ENCODE assay signal across 8 cellular contexts in genomic region chr13:48731957-48732569, GRCh38.
A peak's percentile ranks its signal among the peaks of the same experiment; 100 is the strongest.
DNase-seq lines count a peak whose midpoint lies in the region; ATAC-seq, FAIRE-seq and TF ChIP-seq lines count a peak whose summit lies in the region.

No MANE protein-coding gene starts in this region.

- no peak for FAIRE-seq in pancreas (lab: Jason Lieb, UNC)

- WGBS in pancreas, 2 donors, result 29 to 33% methylated on average over 16 of the region's 16 CpGs

- intact Hi-C loops in pancreas (cut with DNase I), result loop anchor here in 2 of 3 donors (5.0 to 10.0 kb wide), 2 partner anchors 135 to 137 kb away; no protein-coding TSS in a partner anchor

- H3K9me3 ChIP-seq in pancreas, result no peaks in the 10 kb centered on the region

- ATAC-seq in pancreas, result peak; percentile 87 to 99 (median 92)
- ATAC-seq in GM18873 (IDR thresholded peaks at IDR 0.05; ENCODE audit: low FRiP score, unreplicated experiment), result no peak

- H3K27ac ChIP-seq in pancreas, result no peak overlapping the region

- DNase-seq in SKM-1 treated with dmso at 0.1 percent for 144 hours (lab: John Stamatoyannopoulos, UW; ENCODE audit: unreplicated experiment), result peak; percentile 19
- no peak for DNase-seq in SKM-1 (lab: John Stamatoyannopoulos, UW; ENCODE audit: unreplicated experiment)
- peak; percentile 81 for DNase-seq in activated CD8-positive, alpha-beta memory T cell treated with anti-CD3 and anti-CD28 coated beads for 24 hours
- peak; percentile 54 to 64 for DNase-seq in erythroblast (lab: John Stamatoyannopoulos, UW)
- DNase-seq in pancreas, result peak; percentile 24 to 85 (median 54)
- DNase-seq in NCI-H1436 (lab: John Stamatoyannopoulos, UW), result no peak

- peak overlapping the region in 1 of 4 donors; percentile 4 for H3K4me3 ChIP-seq in pancreas

- H3K27me3 ChIP-seq in pancreas, result no peaks in the 10 kb centered on the region

- H3K4me1 ChIP-seq in pancreas, result no peaks in the 10 kb centered on the region

- peak; percentile 87 for TF ChIP-seq CTCF in LNCAP (IDR thresholded peaks at IDR 0.05)
- TF ChIP-seq CTCF in pancreas (IDR thresholded peaks at IDR 0.05), result peak; percentile 54 to 66 (median 65)

- TF ChIP-seq POLR2A in erythroblast (IDR thresholded peaks at IDR 0.05; ENCODE audit: low read length), result no peak

- no peaks in the 10 kb centered on the region for H3K36me3 ChIP-seq in pancreas

Comparison
In these comparisons a context has a peak if more than half of its experiments do, and no peak if none do; other contexts are left out.
1. DNase-seq: peak in SKM-1 treated with dmso at 0.1 percent for 144 hours (single experiment), activated CD8-positive, alpha-beta memory T cell treated with anti-CD3 and anti-CD28 coated beads for 24 hours (single experiment), erythroblast (2 of 2) and pancreas (6 of 6); none in SKM-1 (single experiment) and NCI-H1436 (single experiment).